ENCODE assay signal across 1 cellular context in the genomic region with DNA sequence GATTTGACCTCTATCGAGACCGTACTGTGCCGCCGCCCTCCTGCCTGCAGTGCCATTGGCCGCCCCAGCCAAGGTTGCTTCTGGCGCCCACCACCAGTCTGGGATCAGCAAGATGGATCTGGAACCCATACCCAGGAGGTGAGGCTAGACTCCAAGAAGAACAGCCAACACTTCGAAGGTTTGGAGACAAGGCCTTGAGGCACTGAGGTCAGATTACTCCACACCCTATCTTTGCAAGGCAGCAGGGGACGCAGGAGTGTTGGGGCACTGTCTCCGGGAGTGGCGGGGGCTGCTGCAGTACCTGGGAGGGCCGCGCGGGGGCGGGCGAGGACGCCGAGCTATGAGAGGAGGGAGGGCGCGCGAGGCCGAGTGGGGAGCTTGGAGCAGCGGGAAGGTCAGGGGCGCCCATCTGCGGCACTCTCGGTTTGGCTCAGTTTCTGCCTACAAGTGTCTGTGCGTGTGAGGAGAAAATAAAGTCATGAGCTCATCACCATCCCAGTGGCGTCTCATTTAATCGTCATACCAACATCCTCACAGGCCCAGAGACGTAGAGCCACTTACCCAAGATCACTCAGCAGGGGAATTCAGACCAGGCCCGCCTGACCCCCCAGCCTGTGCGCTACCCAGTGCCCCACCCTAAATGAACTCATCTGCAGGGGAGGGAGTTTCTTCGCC.
A peak's percentile ranks its signal among the peaks of the same experiment; 100 is the strongest.
TF ChIP-seq lines count a peak whose summit lies in the region.

No MANE protein-coding gene starts in this region.

TF ChIP-seq in K562, 482 proteins besides CTCF, POLR2A, EP300 and RAD21 (continued from another document):
- 0 out of 2 replicates have a peak, but pooled peaks have one; percentile 23 for TF ChIP-seq ZNF384 (IDR thresholded peaks at IDR 0.05; ENCODE audit: low read depth, low read length)
- TF ChIP-seq FOXM1 (IDR thresholded peaks at IDR 0.05; ENCODE audit: low read depth), result peak; percentile 12; the same call in 1 of the 2 replicates
- TF ChIP-seq FOXM1 (CRISPR knock-in tag; IDR thresholded peaks at IDR 0.05; ENCODE audit: low read depth), result no peak
- TF ChIP-seq MBD2 (IDR thresholded peaks at IDR 0.05; ENCODE audit: borderline replicate concordance, low read depth), result no peak
- TF ChIP-seq CEBPG (CRISPR knock-in tag; IDR thresholded peaks at IDR 0.05), result no peak
- no peak for TF ChIP-seq CEBPG (tag; conservative IDR thresholded peaks at IDR 0.05 in 1 of 2, IDR thresholded peaks at IDR 0.05 in 1 of 2)
- TF ChIP-seq, protein P1, sequence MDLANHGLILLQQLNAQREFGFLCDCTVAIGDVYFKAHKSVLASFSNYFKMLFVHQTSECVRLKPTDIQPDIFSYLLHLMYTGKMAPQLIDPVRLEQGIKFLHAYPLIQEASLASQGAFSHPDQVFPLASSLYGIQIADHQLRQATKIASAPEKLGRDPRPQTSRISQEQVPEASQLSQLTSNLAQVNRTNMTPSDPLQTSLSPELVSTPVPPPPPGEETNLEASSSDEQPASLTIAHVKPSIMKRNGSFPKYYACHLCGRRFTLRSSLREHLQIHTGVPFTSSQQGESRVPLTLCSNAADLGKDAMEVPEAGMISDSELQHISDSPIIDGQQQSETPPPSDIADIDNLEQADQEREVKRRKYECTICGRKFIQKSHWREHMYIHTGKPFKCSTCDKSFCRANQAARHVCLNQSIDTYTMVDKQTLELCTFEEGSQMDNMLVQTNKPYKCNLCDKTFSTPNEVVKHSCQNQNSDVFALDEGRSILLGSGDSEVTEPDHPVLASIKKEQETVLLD (IDR thresholded peaks at IDR 0.05), result 0 out of 2 replicates have a peak, but pooled peaks have one; percentile 35
- peak; percentile 76 for TF ChIP-seq SMC3 (conservative IDR thresholded peaks at IDR 0.05; ENCODE audit: insufficient read depth, low read depth, low read length)
- peak in 1 of 2 experiments; percentile 39; a peak in 1 of 4 replicates for TF ChIP-seq RCOR1 (IDR thresholded peaks at IDR 0.05; ENCODE audit: borderline replicate concordance in 1 of 2, low read depth in 2 of 2, low read length in 2 of 2)
- TF ChIP-seq HDAC2 (IDR thresholded peaks at IDR 0.05), result 0 out of 2 replicates have a peak, but pooled peaks have one; percentile 47
- TF ChIP-seq, protein P2, sequence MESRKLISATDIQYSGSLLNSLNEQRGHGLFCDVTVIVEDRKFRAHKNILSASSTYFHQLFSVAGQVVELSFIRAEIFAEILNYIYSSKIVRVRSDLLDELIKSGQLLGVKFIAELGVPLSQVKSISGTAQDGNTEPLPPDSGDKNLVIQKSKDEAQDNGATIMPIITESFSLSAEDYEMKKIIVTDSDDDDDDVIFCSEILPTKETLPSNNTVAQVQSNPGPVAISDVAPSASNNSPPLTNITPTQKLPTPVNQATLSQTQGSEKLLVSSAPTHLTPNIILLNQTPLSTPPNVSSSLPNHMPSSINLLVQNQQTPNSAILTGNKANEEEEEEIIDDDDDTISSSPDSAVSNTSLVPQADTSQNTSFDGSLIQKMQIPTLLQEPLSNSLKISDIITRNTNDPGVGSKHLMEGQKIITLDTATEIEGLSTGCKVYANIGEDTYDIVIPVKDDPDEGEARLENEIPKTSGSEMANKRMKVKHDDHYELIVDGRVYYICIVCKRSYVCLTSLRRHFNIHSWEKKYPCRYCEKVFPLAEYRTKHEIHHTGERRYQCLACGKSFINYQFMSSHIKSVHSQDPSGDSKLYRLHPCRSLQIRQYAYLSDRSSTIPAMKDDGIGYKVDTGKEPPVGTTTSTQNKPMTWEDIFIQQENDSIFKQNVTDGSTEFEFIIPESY (CRISPR knock-in tag; IDR thresholded peaks at IDR 0.05), result 0 out of 2 replicates have a peak, but pooled peaks have one; percentile 62
- no peak for TF ChIP-seq EP400 (IDR thresholded peaks at IDR 0.05)
- no peak for TF ChIP-seq KLF1 (tag; IDR thresholded peaks at IDR 0.05)
- peak; percentile 61; the same call in 1 of the 2 replicates for TF ChIP-seq RB1 (IDR thresholded peaks at IDR 0.05; ENCODE audit: low read depth)
- TF ChIP-seq, protein P3, sequence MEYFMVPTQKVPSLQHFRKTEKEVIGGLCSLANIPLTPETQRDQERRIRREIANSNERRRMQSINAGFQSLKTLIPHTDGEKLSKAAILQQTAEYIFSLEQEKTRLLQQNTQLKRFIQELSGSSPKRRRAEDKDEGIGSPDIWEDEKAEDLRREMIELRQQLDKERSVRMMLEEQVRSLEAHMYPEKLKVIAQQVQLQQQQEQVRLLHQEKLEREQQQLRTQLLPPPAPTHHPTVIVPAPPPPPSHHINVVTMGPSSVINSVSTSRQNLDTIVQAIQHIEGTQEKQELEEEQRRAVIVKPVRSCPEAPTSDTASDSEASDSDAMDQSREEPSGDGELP (CRISPR knock-in tag; IDR thresholded peaks at IDR 0.05; ENCODE audit: borderline replicate concordance), result peak; percentile 68; the same call in 1 of the 2 replicates
- TF ChIP-seq STAG1 (CRISPR knock-in tag; IDR thresholded peaks at IDR 0.05; ENCODE audit: borderline replicate concordance), result peak; percentile 65; the same call in 1 of the 2 replicates
- TF ChIP-seq, protein P4, sequence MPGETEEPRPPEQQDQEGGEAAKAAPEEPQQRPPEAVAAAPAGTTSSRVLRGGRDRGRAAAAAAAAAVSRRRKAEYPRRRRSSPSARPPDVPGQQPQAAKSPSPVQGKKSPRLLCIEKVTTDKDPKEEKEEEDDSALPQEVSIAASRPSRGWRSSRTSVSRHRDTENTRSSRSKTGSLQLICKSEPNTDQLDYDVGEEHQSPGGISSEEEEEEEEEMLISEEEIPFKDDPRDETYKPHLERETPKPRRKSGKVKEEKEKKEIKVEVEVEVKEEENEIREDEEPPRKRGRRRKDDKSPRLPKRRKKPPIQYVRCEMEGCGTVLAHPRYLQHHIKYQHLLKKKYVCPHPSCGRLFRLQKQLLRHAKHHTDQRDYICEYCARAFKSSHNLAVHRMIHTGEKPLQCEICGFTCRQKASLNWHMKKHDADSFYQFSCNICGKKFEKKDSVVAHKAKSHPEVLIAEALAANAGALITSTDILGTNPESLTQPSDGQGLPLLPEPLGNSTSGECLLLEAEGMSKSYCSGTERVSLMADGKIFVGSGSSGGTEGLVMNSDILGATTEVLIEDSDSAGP (CRISPR knock-in tag; IDR thresholded peaks at IDR 0.05), result no peak
- TF ChIP-seq ZNF766 (CRISPR knock-in tag; conservative IDR thresholded peaks at IDR 0.05), result no peak
- TF ChIP-seq TEAD2 (tag; IDR thresholded peaks at IDR 0.05), result no peak
- peak; percentile 10; the same call in 1 of the 2 replicates for TF ChIP-seq CC2D1A (IDR thresholded peaks at IDR 0.05)
- TF ChIP-seq PML (IDR thresholded peaks at IDR 0.05; ENCODE audit: low read length), result 0 out of 2 replicates have a peak, but pooled peaks have one; percentile 33
- peak in 1 of 2 experiments; percentile 45; a peak in 1 of 4 replicates for TF ChIP-seq SRF (CRISPR knock-in tag; IDR thresholded peaks at IDR 0.05)
- no peak for TF ChIP-seq CAMTA2 (CRISPR knock-in tag; conservative IDR thresholded peaks at IDR 0.05)
- peak in 1 of 2 experiments; percentile 54; a peak in 2 of 4 replicates for TF ChIP-seq NRF1 (conservative IDR thresholded peaks at IDR 0.05 in 1 of 2, IDR thresholded peaks at IDR 0.05 in 1 of 2)
- TF ChIP-seq SNRNP70 (optimal IDR thresholded peaks at IDR 0.05; ENCODE audit: low read depth, low read length), result no peak
- no peak for TF ChIP-seq SRSF9 (IDR thresholded peaks at IDR 0.05; ENCODE audit: borderline replicate concordance, low read depth, low read length)
- peak; percentile 69; the same call in 1 of the 2 replicates for TF ChIP-seq ESRRA (IDR thresholded peaks at IDR 0.05; ENCODE audit: borderline replicate concordance, low read depth)
